ENCODE assay signal across 13 cellular contexts in the genomic region with DNA sequence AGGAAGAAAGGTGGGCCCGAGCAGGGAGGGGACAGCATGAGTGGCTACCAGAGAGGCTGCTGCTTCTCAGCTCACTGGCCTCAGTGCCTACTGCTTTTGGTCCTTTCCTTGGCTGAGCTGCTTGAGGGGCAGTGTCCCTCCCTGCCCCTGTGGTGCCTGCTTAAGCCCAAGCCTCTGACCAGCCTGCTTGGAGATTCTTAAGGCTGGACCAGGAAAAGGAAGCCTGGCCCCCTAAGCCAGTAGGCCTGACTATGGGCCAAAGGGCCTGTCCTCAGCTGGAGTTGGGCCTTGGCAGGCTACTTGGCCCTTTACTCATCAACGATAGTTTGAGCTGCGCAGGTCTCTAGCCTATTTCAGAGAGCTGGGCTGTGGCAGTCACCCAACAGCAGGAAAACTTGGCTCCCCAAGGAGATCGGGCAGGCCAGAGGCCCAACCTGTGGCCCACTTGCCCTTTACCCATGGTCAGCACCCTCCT. TPM values are rescaled to one million over a fixed set of nuclear protein-coding genes. Genes with fewer than 3 reads are reported as not detected.
DNase-seq lines count a peak whose midpoint lies in the region; ATAC-seq and TF ChIP-seq lines count a peak whose summit lies in the region.
"Had no signal": no experiment of that assay in that cellular context is flagged by ENCODE, and none has a peak within 500 bp of the region (broad histone marks: within the 10 kb centered on the region; RNA-seq: fewer than 3 reads in every experiment).

No MANE protein-coding gene starts in this region.

- H3K9me3 Mint-ChIP-seq in activated CD8-positive, alpha-beta T cell treated with anti-CD3 and anti-CD28 coated beads, Interleukin-2, amount 10 ng/mL, durations not matched to agents 7 days and 5 days (ENCODE audit: insufficient read depth): no peaks in the 10 kb centered on the region
- H3K9me3 Mint-ChIP-seq in stimulated activated memory B cell treated with anti-CD40 and anti-IgM and Interleukin-4, amounts not matched to agents 10 μg/mL and 1 μg/mL and 100 μg/mL, for 72 hours: no peaks in the 10 kb centered on the region
- H3K9me3 Mint-ChIP-seq: T-helper 2 cell treated with Interferon-gamma antibody and Interleukin-4, amounts not matched to agents 5 μg/mL and 100 μg/mL, for 36 hours had no signal

- H3K4me1 Mint-ChIP-seq in activated CD8-positive, alpha-beta T cell treated with anti-CD3 and anti-CD28 coated beads, Interleukin-2, amount 10 ng/mL, durations not matched to agents 7 days and 5 days (ENCODE audit: low read depth): peaks cover 64% of the 10 kb centered on the region
- peaks cover 74% of the 10 kb centered on the region for H3K4me1 Mint-ChIP-seq in stimulated activated memory B cell treated with anti-CD40 and anti-IgM and Interleukin-4, amounts not matched to agents 10 μg/mL and 1 μg/mL and 100 μg/mL, for 72 hours

- no peaks in the 10 kb centered on the region for H3K27me3 Mint-ChIP-seq in activated CD8-positive, alpha-beta T cell treated with anti-CD3 and anti-CD28 coated beads, Interleukin-2, amount 10 ng/mL, durations not matched to agents 7 days and 5 days (ENCODE audit: low read depth)
- H3K27me3 Mint-ChIP-seq in stimulated activated memory B cell treated with anti-CD40 and anti-IgM and Interleukin-4, amounts not matched to agents 10 μg/mL and 1 μg/mL and 100 μg/mL, for 72 hours: no peaks in the 10 kb centered on the region

- peak overlapping the region; percentile 30 for H3K27ac ChIP-seq in left ventricle myocardium inferior (replicated peaks)
- H3K27ac ChIP-seq: thoracic aorta had no signal

- POLR2A ChIA-PET in activated CD8-positive, alpha-beta T cell treated with anti-CD3 and anti-CD28 coated beads, Interleukin-2, amount 10 ng/mL, durations not matched to agents 7 days and 5 days (lab: Charles Lee): interaction anchor here (0.9 to 3.7 kb wide), 11 partner anchors 10 to 100 kb away, joined by 3 to 16 read pairs (median 10); a partner anchor contains a TSS

- no peak overlapping the region for H3K4me3 Mint-ChIP-seq in activated CD8-positive, alpha-beta T cell treated with anti-CD3 and anti-CD28 coated beads, Interleukin-2, amount 10 ng/mL, durations not matched to agents 7 days and 5 days
- no peak overlapping the region for H3K4me3 Mint-ChIP-seq in stimulated activated memory B cell treated with anti-CD40 and anti-IgM and Interleukin-4, amounts not matched to agents 10 μg/mL and 1 μg/mL and 100 μg/mL, for 72 hours
- H3K4me3 Mint-ChIP-seq: T-helper 2 cell treated with Interferon-gamma antibody and Interleukin-4, amounts not matched to agents 5 μg/mL and 100 μg/mL, for 36 hours had no signal

- no peak for TF ChIP-seq CTCF in left ventricle myocardium inferior (IDR thresholded peaks at IDR 0.05; ENCODE audit: borderline replicate concordance)

- peaks cover 26% of the 10 kb centered on the region for H3K4me1 ChIP-seq in left ventricle myocardium inferior

- peaks cover 67% of the 10 kb centered on the region for H3K36me3 Mint-ChIP-seq in activated CD8-positive, alpha-beta T cell treated with anti-CD3 and anti-CD28 coated beads, Interleukin-2, amount 10 ng/mL, durations not matched to agents 7 days and 5 days (ENCODE audit: low read depth)
- peaks cover 33% of the 10 kb centered on the region for H3K36me3 Mint-ChIP-seq in stimulated activated memory B cell treated with anti-CD40 and anti-IgM and Interleukin-4, amounts not matched to agents 10 μg/mL and 1 μg/mL and 100 μg/mL, for 72 hours

- peak; percentile 63 for DNase-seq in activated CD8-positive, alpha-beta memory T cell treated with anti-CD3 and anti-CD28 coated beads for 24 hours
- DNase-seq in activated CD8-positive, alpha-beta memory T cell treated with anti-CD3 and anti-CD28 coated beads, Interleukin-2, amount 50 U/mL, for 48 hours: no peak
- peak; percentile 18 for DNase-seq in activated CD8-positive, alpha-beta T cell treated with anti-CD3 and anti-CD28 coated beads, Interleukin-2, amount 10 ng/mL, durations not matched to agents 7 days and 5 days
- DNase-seq in left ventricle myocardium inferior: peak; percentile 19
- DNase-seq in NCI-H1105 treated with DMSO at 0.1 percent for 48 hours (lab: John Stamatoyannopoulos, UW): no peak
- DNase-seq: NCI-H1105, NCI-H510A treated with DMSO at 0.1 percent for 48 hours had no signal

- CTCF ChIA-PET in activated CD8-positive, alpha-beta T cell treated with anti-CD3 and anti-CD28 coated beads, Interleukin-2, amount 10 ng/mL, durations not matched to agents 7 days and 5 days (lab: Charles Lee): interaction anchor here (0.9 to 26.6 kb wide), 11 partner anchors 11 to 233 kb away, joined by 3 to 618 read pairs (median 4); no protein-coding TSS in a partner anchor

- intact Hi-C loops in left ventricle myocardium inferior (cut with micrococcal nuclease): no loop called here

- H3K4me3 ChIP-seq in left ventricle myocardium inferior: no peak overlapping the region
- H3K4me3 ChIP-seq: Peyer's patch, thoracic aorta had no signal

- no peaks in the 10 kb centered on the region for H3K27me3 ChIP-seq in left ventricle myocardium inferior (ENCODE audit: low read depth)
- H3K27me3 ChIP-seq: Peyer's patch had no signal

- H3K36me3 ChIP-seq in left ventricle myocardium inferior: peaks cover 46% of the 10 kb centered on the region

- ATAC-seq in activated CD8-positive, alpha-beta T cell treated with anti-CD3 and anti-CD28 coated beads, Interleukin-2, amount 10 ng/mL, durations not matched to agents 7 days and 5 days: no peak
- ATAC-seq in stimulated activated memory B cell treated with anti-CD40 and anti-IgM and Interleukin-4, amounts not matched to agents 10 μg/mL and 1 μg/mL and 100 μg/mL, for 72 hours: no peak
- ATAC-seq in GM18907 (IDR thresholded peaks at IDR 0.05; ENCODE audit: unreplicated experiment): no peak
- no peak for ATAC-seq in GM21529 (IDR thresholded peaks at IDR 0.05; ENCODE audit: unreplicated experiment)

- no peaks in the 10 kb centered on the region for H3K9me3 ChIP-seq in left ventricle myocardium inferior (replicated peaks)
- H3K9me3 ChIP-seq: Peyer's patch, thoracic aorta had no signal

- H3K27ac Mint-ChIP-seq in activated CD8-positive, alpha-beta T cell treated with anti-CD3 and anti-CD28 coated beads, Interleukin-2, amount 10 ng/mL, durations not matched to agents 7 days and 5 days: peak overlapping the region; percentile 69
- H3K27ac Mint-ChIP-seq in stimulated activated memory B cell treated with anti-CD40 and anti-IgM and Interleukin-4, amounts not matched to agents 10 μg/mL and 1 μg/mL and 100 μg/mL, for 72 hours: peak overlapping the region; percentile 55

RNA-seq across cellular contexts. Expression of a gene that starts 24.9 kb away (rescaled TPM):
- 10 to 100 TPM; 93.4 to 97.8 TPM for total RNA-seq in activated CD8-positive, alpha-beta T cell treated with anti-CD3 and anti-CD28 coated beads, Interleukin-2, amount 10 ng/mL, durations not matched to agents 7 days and 5 days
- total RNA-seq in left ventricle myocardium inferior: 3.0 TPM

RNA-seq across cellular contexts. Expression of a gene that starts 37.3 kb away (rescaled TPM):
- total RNA-seq in activated CD8-positive, alpha-beta T cell treated with anti-CD3 and anti-CD28 coated beads, Interleukin-2, amount 10 ng/mL, durations not matched to agents 7 days and 5 days: 100 to 1,000 TPM; 203 to 206 TPM
- 506 TPM for total RNA-seq in left ventricle myocardium inferior

Comparison
In these comparisons a context has a peak if more than half of its experiments do, and no peak if none do; other contexts are left out.
1. DNase-seq: peak in activated CD8-positive, alpha-beta memory T cell treated with anti-CD3 and anti-CD28 coated beads for 24 hours (single experiment), activated CD8-positive, alpha-beta T cell treated with anti-CD3 and anti-CD28 coated beads, Interleukin-2, amount 10 ng/mL, durations not matched to agents 7 days and 5 days (single experiment) and left ventricle myocardium inferior (single experiment); none in activated CD8-positive, alpha-beta memory T cell treated with anti-CD3 and anti-CD28 coated beads, Interleukin-2, amount 50 U/mL, for 48 hours (single experiment) and NCI-H1105 treated with DMSO at 0.1 percent for 48 hours (single experiment).
2. RNA of a gene that starts 24.9 kb away (total RNA-seq): 93.4 to 97.8 TPM in activated CD8-positive, alpha-beta T cell treated with anti-CD3 and anti-CD28 coated beads, Interleukin-2, amount 10 ng/mL, durations not matched to agents 7 days and 5 days; 3.0 TPM in left ventricle myocardium inferior (single experiment); every median in the first group is over 10 times any median in the second.